In genomic region chr16:75251280-75252048, GRCh38 we compare ENCODE assay signal across 7 cellular contexts. TPM values are rescaled to one million over a fixed set of nuclear protein-coding genes. Genes with fewer than 3 reads are reported as not detected.
DNase-seq lines count a peak whose midpoint lies in the region; ATAC-seq and TF ChIP-seq lines count a peak whose summit lies in the region.

TSS of gene BCAR1 (minus strand) at chr16:75251624. CDS start at chr16:75251482, 142 bp downstream.

- H3K4me3 ChIP-seq in Peyer's patch = peak within 1 kb of the TSS; percentile 44 to 88 (median 70)

- peak in 1 of 2 donors; percentile 95 for TF ChIP-seq POLR2A in Peyer's patch (IDR thresholded peaks at IDR 0.05)

- peak; percentile 76 for ATAC-seq in GM19438 (IDR thresholded peaks at IDR 0.05; ENCODE audit: low read depth, unreplicated experiment)
- peak; percentile 64 for ATAC-seq in HG03469 (IDR thresholded peaks at IDR 0.05; ENCODE audit: unreplicated experiment)

- DNase-seq in ELR (ENCODE audit: low read depth) = peak; percentile 92
- peak in 2 of 3 donors; percentile 87 to 93 for DNase-seq in Peyer's patch
- peak; percentile 87 for DNase-seq in dedifferentiated amniotic fluid mesenchymal stem cell (ENCODE audit: extremely low spot score)
- DNase-seq in stimulated activated CD8-positive, alpha-beta memory T cell treated with anti-CD3 and anti-CD28 coated beads, Interleukin-4, amount 100 ng/mL, for 48 hours = peak; percentile 44

- H3K27ac ChIP-seq in Peyer's patch (peak within 1 kb of the TSS; percentile 55 to 97 (median 94)), layer of hippocampus (ENCODE audit: low read depth, low read length) (peak within 1 kb of the TSS; percentile 99)

- no peak for TF ChIP-seq CTCF in Peyer's patch (IDR thresholded peaks at IDR 0.05)

- peaks cover 7 to 66% (median 10%) of the 10 kb centered on the region in 4 donors for H3K4me1 ChIP-seq in Peyer's patch

- H3K27me3 ChIP-seq in Peyer's patch (no peaks in the 10 kb centered on the region), layer of hippocampus (ENCODE audit: control insufficient read depth, insufficient read depth, low read length) (no peaks in the 10 kb centered on the region)

- peaks cover 0 to 4% (median 0%) of the 10 kb centered on the region in 3 donors for H3K36me3 ChIP-seq in Peyer's patch

- H3K9me3 ChIP-seq in Peyer's patch = no peaks in the 10 kb centered on the region

RNA-seq across cellular contexts. Expression of gene BCAR1, which starts in this region (rescaled TPM):
- total RNA-seq in Peyer's patch = 100 to 1,000 TPM in 3 of 4 donors, 10 to 100 TPM in 1; 77.6 to 251 (median 206) TPM

Comparison
In these comparisons a context has a peak if more than half of its experiments do, and no peak if none do; other contexts are left out.
1. Peak in every context shown above with its lines: DNase-seq, ATAC-seq, H3K4me3 ChIP-seq and H3K27ac ChIP-seq.